8 cellular contexts compared by ENCODE assay signal in genomic region chr17:18184143-18185007, GRCh38. TPM values are rescaled to one million over a fixed set of nuclear protein-coding genes. Genes with fewer than 3 reads are reported as not detected.
DNase-seq lines count a peak whose midpoint lies in the region; ATAC-seq lines count a peak whose summit lies in the region.

No MANE protein-coding gene starts in this region.

- 2% methylated on average over 91 of the region's 91 CpGs for WGBS in ectodermal cell, 2 experiments
- WGBS in mesenchymal stem cell = under 1% methylated on average over 88 of the region's 91 CpGs

- peaks cover 2% of the 10 kb centered on the region for H3K79me1 ChIP-seq in mesenchymal stem cell (replicated peaks; ENCODE audit: low read length, poor library complexity, severe bottlenecking)

- peak overlapping the region; percentile 45 for H4K91ac ChIP-seq in mesenchymal stem cell (ENCODE audit: low read length)

- no peak overlapping the region for H2AFZ ChIP-seq in mesenchymal stem cell (ENCODE audit: low read depth, low read length)

- POLR2A ChIA-PET in activated CD8-positive, alpha-beta T cell treated with anti-CD3 and anti-CD28 coated beads, Interleukin-2, amount 10 ng/mL, durations not matched to agents 7 days and 5 days (lab: Charles Lee) = interaction anchor here (0.9 to 3.8 kb wide), 7 partner anchors 9 to 76 kb away, joined by 3 to 15 read pairs (median 8); no protein-coding TSS in a partner anchor

- H2BK5ac ChIP-seq in mesenchymal stem cell (ENCODE audit: low read depth, low read length, poor library complexity, severe bottlenecking) = no peak overlapping the region

- H3K9me3 ChIP-seq in KOPT-K1 (ENCODE audit: insufficient read depth, low read length, poor library complexity, severe bottlenecking) (no peaks in the 10 kb centered on the region), ectodermal cell (ENCODE audit: control insufficient read depth, low read length) (no peaks in the 10 kb centered on the region), mesenchymal stem cell (ENCODE audit: control insufficient read depth, low read length) (no peaks in the 10 kb centered on the region)

- H3K9me3 Mint-ChIP-seq in activated CD8-positive, alpha-beta T cell treated with anti-CD3 and anti-CD28 coated beads, Interleukin-2, amount 10 ng/mL, durations not matched to agents 7 days and 5 days (ENCODE audit: insufficient read depth) = no peaks in the 10 kb centered on the region

- H3K36me3 ChIP-seq in KOPT-K1 (ENCODE audit: insufficient read depth, low read length) = peaks cover 40% of the 10 kb centered on the region
- peaks cover 4% of the 10 kb centered on the region for H3K36me3 ChIP-seq in ectodermal cell (ENCODE audit: control insufficient read depth, insufficient read depth, low read length)
- peaks cover 9 to 15% of the 10 kb centered on the region in 2 experiments for H3K36me3 ChIP-seq in mesenchymal stem cell (ENCODE audit: control insufficient read depth in 1 of 2, insufficient read depth in 2 of 2, low read depth in 1 of 2, low read length in 2 of 2)

- no peak overlapping the region for H2AK5ac ChIP-seq in mesenchymal stem cell (ENCODE audit: low read length, severe bottlenecking)

- peaks cover 45% of the 10 kb centered on the region for H3K36me3 Mint-ChIP-seq in activated CD8-positive, alpha-beta T cell treated with anti-CD3 and anti-CD28 coated beads, Interleukin-2, amount 10 ng/mL, durations not matched to agents 7 days and 5 days (ENCODE audit: low read depth)

- peak overlapping the region; percentile 70 for H2BK15ac ChIP-seq in mesenchymal stem cell (ENCODE audit: low read depth, poor library complexity, severe bottlenecking)

- peak; percentile 12 for ATAC-seq in activated CD8-positive, alpha-beta T cell treated with anti-CD3 and anti-CD28 coated beads, Interleukin-2, amount 10 ng/mL, durations not matched to agents 7 days and 5 days

- peaks cover 61% of the 10 kb centered on the region for H3K4me1 Mint-ChIP-seq in activated CD8-positive, alpha-beta T cell treated with anti-CD3 and anti-CD28 coated beads, Interleukin-2, amount 10 ng/mL, durations not matched to agents 7 days and 5 days (ENCODE audit: low read depth)

- peak overlapping the region in 1 of 2 experiments; percentile 69 for H3K14ac ChIP-seq in mesenchymal stem cell (ENCODE audit: low read length in 2 of 2)

- peak overlapping the region; percentile 100 for H3K27ac Mint-ChIP-seq in activated CD8-positive, alpha-beta T cell treated with anti-CD3 and anti-CD28 coated beads, Interleukin-2, amount 10 ng/mL, durations not matched to agents 7 days and 5 days

- no peaks in the 10 kb centered on the region for H3K27me3 Mint-ChIP-seq in activated CD8-positive, alpha-beta T cell treated with anti-CD3 and anti-CD28 coated beads, Interleukin-2, amount 10 ng/mL, durations not matched to agents 7 days and 5 days (ENCODE audit: low read depth)

- peak overlapping the region; percentile 95 for H3K4me2 ChIP-seq in mesenchymal stem cell (ENCODE audit: low read length, poor library complexity, severe bottlenecking)

- H2BK120ac ChIP-seq in mesenchymal stem cell (ENCODE audit: low read depth, low read length) = no peak overlapping the region

- H2BK12ac ChIP-seq in mesenchymal stem cell (ENCODE audit: low read length in 2 of 2) = no peak overlapping the region

- H3K4ac ChIP-seq in mesenchymal stem cell (ENCODE audit: low read depth in 1 of 2, low read length in 2 of 2) = peak overlapping the region; percentile 24 to 88

- H3K9ac ChIP-seq in mesenchymal stem cell (ENCODE audit: low read length) = peak overlapping the region; percentile 96

- H3K27me3 ChIP-seq in ectodermal cell (ENCODE audit: control insufficient read depth, insufficient read depth, low read length, poor library complexity, severe bottlenecking) (no peaks in the 10 kb centered on the region), mesenchymal stem cell (ENCODE audit: control insufficient read depth in 1 of 2, insufficient read depth in 1 of 2, low read length in 2 of 2) (no peaks in the 10 kb centered on the region)

- DNase-seq in NCI-H510A (lab: John Stamatoyannopoulos, UW) = peak; percentile 23
- no peak for DNase-seq in NCI-H510A treated with DMSO at 0.1 percent for 48 hours (lab: John Stamatoyannopoulos, UW)
- peak; percentile 76 for DNase-seq in activated CD8-positive, alpha-beta T cell treated with anti-CD3 and anti-CD28 coated beads, Interleukin-2, amount 10 ng/mL, durations not matched to agents 7 days and 5 days
- DNase-seq in mesenchymal stem cell = peak; percentile 75
- peak; percentile 33 for DNase-seq in stimulated activated CD8-positive, alpha-beta memory T cell treated with anti-CD3 and anti-CD28 coated beads, Interleukin-15, amount 100 ng/mL, for 24 hours (ENCODE audit: low read depth)
- no peak for DNase-seq in hippocampal formation (lab: John Stamatoyannopoulos, UW)

- CTCF ChIA-PET in activated CD8-positive, alpha-beta T cell treated with anti-CD3 and anti-CD28 coated beads, Interleukin-2, amount 10 ng/mL, durations not matched to agents 7 days and 5 days (lab: Charles Lee) = interaction anchor here (1.4 to 4.1 kb wide), 7 partner anchors 11 to 43 kb away, joined by 3 to 19 read pairs (median 6); no protein-coding TSS in a partner anchor

- H3K18ac ChIP-seq in mesenchymal stem cell (ENCODE audit: low read depth in 1 of 2, low read length in 2 of 2) = peak overlapping the region; percentile 86 to 91

- H4K8ac ChIP-seq in mesenchymal stem cell (ENCODE audit: low read length) = peak overlapping the region; percentile 12

- peak overlapping the region; percentile 95 for H3K4me3 Mint-ChIP-seq in activated CD8-positive, alpha-beta T cell treated with anti-CD3 and anti-CD28 coated beads, Interleukin-2, amount 10 ng/mL, durations not matched to agents 7 days and 5 days

- H3K4me3 ChIP-seq in ectodermal cell (ENCODE audit: insufficient read depth, low read depth, low read length) (peak overlapping the region; percentile 91), mesenchymal stem cell (ENCODE audit: insufficient read depth in 1 of 2, low read depth in 1 of 2, low read length in 2 of 2) (peak overlapping the region; percentile 89 to 90)

- H3K4me1 ChIP-seq in ectodermal cell (ENCODE audit: control insufficient read depth, insufficient read depth, low read length) (peaks cover 18% of the 10 kb centered on the region), mesenchymal stem cell (ENCODE audit: control insufficient read depth, insufficient read depth, low read depth, low read length) (peaks cover 34% of the 10 kb centered on the region)

- peak overlapping the region in 1 of 2 experiments; percentile 91 for H3K23ac ChIP-seq in mesenchymal stem cell (ENCODE audit: low read length in 2 of 2)

- H3K27ac ChIP-seq in KOPT-K1 (ENCODE audit: low read depth, low read length, poor library complexity, severe bottlenecking) (peak overlapping the region; percentile 91), ectodermal cell (ENCODE audit: insufficient read depth, low read depth, low read length, poor library complexity, severe bottlenecking) (peak overlapping the region; percentile 97), mesenchymal stem cell (ENCODE audit: low read length, poor library complexity, severe bottlenecking) (no peak overlapping the region)

RNA-seq across cellular contexts. Expression of gene ALKBH5, which starts 0.7 kb away (rescaled TPM):
- 100 to 1,000 TPM; 117 to 121 TPM for total RNA-seq in activated CD8-positive, alpha-beta T cell treated with anti-CD3 and anti-CD28 coated beads, Interleukin-2, amount 10 ng/mL, durations not matched to agents 7 days and 5 days
- polyA plus RNA-seq in ectodermal cell (2013, experiment 1 of 4) = 66.5 TPM
- polyA plus RNA-seq in ectodermal cell (2013, experiment 2 of 4) = 56.7 TPM
- polyA plus RNA-seq in ectodermal cell (2013, experiment 3 of 4) = 41.6 TPM
- 42.1 TPM for polyA plus RNA-seq in ectodermal cell (2013, experiment 4 of 4)
- polyA plus RNA-seq in mesenchymal stem cell (2013, experiment 1 of 2) = 51.3 TPM
- polyA plus RNA-seq in mesenchymal stem cell (2013, experiment 2 of 2) = 51.2 TPM

RNA-seq across cellular contexts. Expression of gene LLGL1, which starts 41.1 kb away (rescaled TPM):
- 10 to 100 TPM; 27.1 to 27.3 TPM for total RNA-seq in activated CD8-positive, alpha-beta T cell treated with anti-CD3 and anti-CD28 coated beads, Interleukin-2, amount 10 ng/mL, durations not matched to agents 7 days and 5 days
- polyA plus RNA-seq in ectodermal cell (2013, experiment 1 of 4) = 132 TPM
- polyA plus RNA-seq in ectodermal cell (2013, experiment 2 of 4) = 132 TPM
- polyA plus RNA-seq in ectodermal cell (2013, experiment 3 of 4) = 111 TPM
- polyA plus RNA-seq in ectodermal cell (2013, experiment 4 of 4) = 119 TPM
- polyA plus RNA-seq in mesenchymal stem cell (2013, experiment 1 of 2) = 13.5 TPM
- 13.0 TPM for polyA plus RNA-seq in mesenchymal stem cell (2013, experiment 2 of 2)

Comparison
In these comparisons a context has a peak if more than half of its experiments do, and no peak if none do; other contexts are left out.
1. DNase-seq: peak in NCI-H510A (single experiment), activated CD8-positive, alpha-beta T cell treated with anti-CD3 and anti-CD28 coated beads, Interleukin-2, amount 10 ng/mL, durations not matched to agents 7 days and 5 days (single experiment), mesenchymal stem cell (single experiment) and stimulated activated CD8-positive, alpha-beta memory T cell treated with anti-CD3 and anti-CD28 coated beads, Interleukin-15, amount 100 ng/mL, for 24 hours (single experiment); none in NCI-H510A treated with DMSO at 0.1 percent for 48 hours (single experiment) and hippocampal formation (0 of 2).